8 cellular contexts compared by ENCODE assay signal in the genomic region with DNA sequence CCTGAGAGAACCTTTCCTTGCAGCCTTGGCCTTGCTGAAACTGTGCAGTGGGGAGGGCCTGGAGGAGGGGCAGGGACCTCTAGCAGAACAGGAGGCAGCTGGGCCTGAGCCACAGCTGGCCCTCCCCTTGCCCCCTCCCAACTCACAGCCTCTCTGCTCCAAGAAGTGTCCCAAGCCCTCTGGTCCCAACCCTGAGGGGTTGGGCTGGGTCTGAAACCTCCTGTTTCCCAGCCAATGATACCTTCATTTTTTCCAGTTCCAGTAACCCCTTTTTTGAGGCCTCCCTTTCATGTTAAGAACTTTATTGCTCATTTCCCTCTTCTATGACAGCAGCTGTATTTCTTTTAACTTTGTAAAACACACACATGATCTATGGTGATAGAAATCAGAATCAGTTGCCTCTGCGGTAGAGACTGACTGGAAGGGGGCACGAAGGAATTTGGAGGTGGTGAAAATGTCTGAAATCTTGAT. TPM values are rescaled to one million over a fixed set of nuclear protein-coding genes. Genes with fewer than 3 reads are reported as not detected.
DNase-seq lines count a peak whose midpoint lies in the region; ATAC-seq, FAIRE-seq and TF ChIP-seq lines count a peak whose summit lies in the region.

No MANE protein-coding gene starts in this region.

- WGBS in K562 (ENCODE audit: insufficient coverage, low coverage, missing lambda C conversion rate) = 32% methylated on average over 2 of the region's 2 CpGs

- TF ChIP-seq CTCF in CD14-positive monocyte (IDR thresholded peaks at IDR 0.05) = no peak
- TF ChIP-seq CTCF in Loucy (conservative IDR thresholded peaks at IDR 0.05; ENCODE audit: low read length) = no peak
- TF ChIP-seq CTCF in K562 (IDR thresholded peaks at IDR 0.05 in 2 of 3, conservative IDR thresholded peaks at IDR 0.05 in 1 of 3; ENCODE audit: insufficient read depth in 2 of 3, low read depth in 1 of 3, low read length in 3 of 3) = no peak
- TF ChIP-seq CTCF in nephron progenitor cell (IDR thresholded peaks at IDR 0.05) = no peak

- CTCF ChIA-PET in K562 (lab: Yijun Ruan, JAX; ENCODE audit: low intra/inter-chr PET ratio) = interaction anchor here (0.7 kb wide), 1 partner anchor 17 kb away, joined by 3 read pairs; no protein-coding TSS in a partner anchor

- no peak for TF ChIP-seq EP300 in K562 (IDR thresholded peaks at IDR 0.05; ENCODE audit: low read length)

- H3K4me3 ChIP-seq in Loucy (ENCODE audit: low read length, poor library complexity, severe bottlenecking) (peak overlapping the region; percentile 67), K562 (no peak overlapping the region)

- in situ Hi-C loops in K562 (cut with MboI) = no loop called here

- H3K9me3 ChIP-seq in Loucy (ENCODE audit: insufficient read depth, low read depth, low read length) (no peaks in the 10 kb centered on the region), K562 (replicated peaks; ENCODE audit: control insufficient read depth, insufficient read depth, low read depth, low read length) (no peaks in the 10 kb centered on the region)

- no peaks in the 10 kb centered on the region for H3K36me3 ChIP-seq in Loucy (ENCODE audit: insufficient read depth, low read length)
- no peaks in the 10 kb centered on the region for H3K36me3 ChIP-seq in K562 (ENCODE audit: control insufficient read depth, insufficient read depth, low read length)

- H3K4me1 Mint-ChIP-seq in CD14-positive monocyte = peaks cover 73% of the 10 kb centered on the region
- H3K4me1 Mint-ChIP-seq in nephron progenitor cell = peaks cover 74% of the 10 kb centered on the region
- H3K4me1 Mint-ChIP-seq in immature natural killer cell = peaks cover under 1 to 6% of the 10 kb centered on the region in 2 donors

- H3F3A ChIP-seq in Loucy (ENCODE audit: low read depth) = peaks cover 20% of the 10 kb centered on the region

- peaks cover 2 to 3% (median 2%) of the 10 kb centered on the region in 3 donors for H3K27me3 Mint-ChIP-seq in CD14-positive monocyte (ENCODE audit: low read depth in 3 of 3)
- no peaks in the 10 kb centered on the region for H3K27me3 Mint-ChIP-seq in nephron progenitor cell (ENCODE audit: low read depth, poor library complexity)
- peaks cover 0 to 6% (median 5%) of the 10 kb centered on the region in 3 donors for H3K27me3 Mint-ChIP-seq in immature natural killer cell (ENCODE audit: low read depth in 3 of 3)

- H3K79me2 ChIP-seq in Loucy (ENCODE audit: insufficient read depth, low read length) (no peaks in the 10 kb centered on the region), K562 (ENCODE audit: control insufficient read depth, insufficient read depth, low read length) (no peaks in the 10 kb centered on the region)

- H3K36me3 Mint-ChIP-seq in CD14-positive monocyte (peaks cover 0 to 4% of the 10 kb centered on the region in 2 donors), nephron progenitor cell (ENCODE audit: low read depth) (no peaks in the 10 kb centered on the region), immature natural killer cell (no peaks in the 10 kb centered on the region)

- H3K4me1 ChIP-seq in Loucy (ENCODE audit: insufficient read depth, low read length, poor library complexity, severe bottlenecking) = peaks cover 71% of the 10 kb centered on the region
- H3K4me1 ChIP-seq in K562 (replicated peaks in 1 of 2; ENCODE audit: control insufficient read depth in 2 of 2, insufficient read depth in 2 of 2, low read length in 2 of 2) = peaks cover 22 to 23% of the 10 kb centered on the region in 2 experiments; a peak in 4 of 5 replicates

- TF ChIP-seq RAD21 in K562 (CRISPR knock-in tag; conservative IDR thresholded peaks at IDR 0.05 in 1 of 2, IDR thresholded peaks at IDR 0.05 in 1 of 2) = no peak

- intact Hi-C loops in CD14-positive monocyte (cut with micrococcal nuclease) = no loop called here
- intact Hi-C loops in K562 (cut with micrococcal nuclease) = no loop called here

- H3K27me3 ChIP-seq in Loucy (ENCODE audit: insufficient read depth, low read length, poor library complexity, severe bottlenecking) = no peaks in the 10 kb centered on the region
- H3K27me3 ChIP-seq in K562 (ENCODE audit: control insufficient read depth in 2 of 2, insufficient read depth in 2 of 2, low read length in 2 of 2) = 0 out of 5 replicates have a peak, but pooled peaks cover 0 to 4% of the 10 kb centered on the region in 2 experiments

- BruUV-seq in K562 (replicated peaks; lab: Mats Ljungman, UMichigan) = no TSS peak

- no peaks in the 10 kb centered on the region for H3K9me3 Mint-ChIP-seq in CD14-positive monocyte
- no peaks in the 10 kb centered on the region for H3K9me3 Mint-ChIP-seq in nephron progenitor cell
- no peaks in the 10 kb centered on the region for H3K9me3 Mint-ChIP-seq in immature natural killer cell

- POLR2A ChIA-PET in K562 (lab: Yijun Ruan, JAX) = no interaction called here

- peak overlapping the region; percentile 78 for H3K4me2 ChIP-seq in Loucy (ENCODE audit: low read depth, low read length, poor library complexity, severe bottlenecking)
- H3K4me2 ChIP-seq in K562 (ENCODE audit: insufficient read depth, low read length) = no peak overlapping the region; the same call in 1 of the 2 replicates

- H4K20me1 ChIP-seq in Loucy (ENCODE audit: insufficient read depth, low read length, poor library complexity, severe bottlenecking) = no peaks in the 10 kb centered on the region
- no peaks in the 10 kb centered on the region for H4K20me1 ChIP-seq in K562 (replicated peaks; ENCODE audit: control insufficient read depth, insufficient read depth, low read length)

- H3K4me3 Mint-ChIP-seq in CD14-positive monocyte (peak overlapping the region; percentile 59 to 90), nephron progenitor cell (peak overlapping the region; percentile 41), immature natural killer cell (no peak overlapping the region)

- TF ChIP-seq POLR2A in K562 (conservative IDR thresholded peaks at IDR 0.05) = no peak

- H2AFZ ChIP-seq in Loucy (ENCODE audit: low read length) (no peak overlapping the region), K562 (ENCODE audit: low read depth, low read length) (peak overlapping the region; percentile 97)

- H3K9me2 ChIP-seq in Loucy (replicated peaks; ENCODE audit: low read depth, low read length) = no peaks in the 10 kb centered on the region

- H3K9ac ChIP-seq in Loucy (ENCODE audit: low read depth, low read length, poor library complexity, severe bottlenecking) = peak overlapping the region; percentile 82
- H3K9ac ChIP-seq in K562 (ENCODE audit: insufficient read depth in 1 of 2, low read depth in 2 of 2, low read length in 2 of 2) = peak overlapping the region in 1 of 2 experiments; percentile 86; a peak in 1 of 4 replicates

- H3K9me1 ChIP-seq in K562 (ENCODE audit: control insufficient read depth, insufficient read depth, low read length) = no peaks in the 10 kb centered on the region

- H3K27ac Mint-ChIP-seq in CD14-positive monocyte = peak overlapping the region; percentile 93 to 99 (median 96)
- H3K27ac Mint-ChIP-seq in nephron progenitor cell = peak overlapping the region; percentile 83
- no peak overlapping the region for H3K27ac Mint-ChIP-seq in immature natural killer cell

- no peak overlapping the region for H3K27ac ChIP-seq in K562 (ENCODE audit: extremely low read depth, low read depth, low read length)

- ATAC-seq in K562 (peak; percentile 46; the same call in 2 of the 3 replicates), HG03025 (IDR thresholded peaks at IDR 0.05; ENCODE audit: low FRiP score, unreplicated experiment) (no peak), HG02588 (IDR thresholded peaks at IDR 0.05; ENCODE audit: unreplicated experiment) (no peak)

- DNase-seq in CD14-positive monocyte (ENCODE audit: low spot score) (no peak), K562 (ENCODE audit: extremely low read depth in 1 of 4, low spot score in 3 of 4) (peak in 1 of 4 experiments; percentile 34), nephron progenitor cell (no peak), immature natural killer cell (no peak), T-helper 9 cell (no peak)

- no peak for FAIRE-seq in K562 (lab: Jason Lieb, UNC)

RNA-seq across cellular contexts. Expression of a gene that starts 17.9 kb away (rescaled TPM):
- polyA plus RNA-seq in CD14-positive monocyte = not detected
- total RNA-seq in K562 (2011; cell fraction: chromatin; rRNA removed; ENCODE audit: low replicate concordance) = not detected in 2 replicates
- 0.50 TPM in 1 of 2 replicates, not detected in the other for total RNA-seq in K562 (2011; cell fraction: nucleolus; rRNA removed)
- total RNA-seq in K562 (2011; cell fraction: nucleoplasm; rRNA removed) = not detected in 2 replicates
- 0.09 TPM in 1 of 2 replicates, not detected in the other for total RNA-seq in K562 (2014; rRNA removed)
- 0.36 TPM in 1 of 2 replicates, not detected in the other for total RNA-seq in K562 (2014; rRNA removed; fragmentation: Illumina TruSeq; extraction: Trizol)
- not detected in 2 replicates for total RNA-seq in K562 (2015; rRNA removed; fragmentation: Illumina TruSeq; extraction: Trizol)
- total RNA-seq in K562 (2021) = 0.13 and 0.35 TPM in 2 replicates
- polyA plus RNA-seq in K562 (2011; rRNA removed) = 0.26 and 0.45 TPM in 2 replicates
- 0.07 and 0.21 TPM in 2 replicates for polyA plus RNA-seq in K562 (2011; cell fraction: cytosol; rRNA removed)
- polyA plus RNA-seq in K562 (2011; cell fraction: nucleus; rRNA removed) = 1.4 TPM in 2 replicates
- polyA plus RNA-seq in K562 (2012) = 0.26 and 1.6 TPM in 2 replicates
- 0.36 TPM in 1 of 2 replicates, not detected in the other for polyA plus RNA-seq in K562 (2014; fragmentation: Illumina TruSeq; extraction: Trizol)
- under 1 TPM in 1 of 2 experiments, not detected in 1; 0.13 TPM for polyA plus RNA-seq in K562 (2014; fragmentation: Nextera tagmentation; extraction: Ambion mirVana)
- 0.58 TPM in 1 of 2 replicates, not detected in the other for polyA plus RNA-seq in K562 (2014; rRNA removed)
- polyA minus RNA-seq in K562 (2011; rRNA and poly(A)+ RNA removed) = 0.18 and 0.46 TPM in 2 replicates
- not detected in 2 replicates for polyA minus RNA-seq in K562 (2011; cell fraction: cytosol; rRNA and poly(A)+ RNA removed)
- polyA minus RNA-seq in K562 (2011; cell fraction: nucleus; rRNA and poly(A)+ RNA removed) = 0.27 TPM in 1 of 2 replicates, not detected in the other
- under 1 TPM in 1 of 3 donors, not detected in 2; 0.16 TPM for polyA plus RNA-seq in immature natural killer cell

RNA-seq across cellular contexts. Expression of a gene that starts 30.2 kb away (rescaled TPM):
- 10 to 100 TPM; 56.9 to 58.5 TPM for polyA plus RNA-seq in CD14-positive monocyte
- total RNA-seq in K562 (2011; cell fraction: chromatin; rRNA removed; ENCODE audit: low replicate concordance) = 23.5 and 58.7 TPM in 2 replicates
- 14.5 and 19.2 TPM in 2 replicates for total RNA-seq in K562 (2011; cell fraction: nucleolus; rRNA removed)
- total RNA-seq in K562 (2011; cell fraction: nucleoplasm; rRNA removed) = 38.3 and 72.2 TPM in 2 replicates
- total RNA-seq in K562 (2014; rRNA removed) = 75.0 and 82.8 TPM in 2 replicates
- total RNA-seq in K562 (2014; rRNA removed; fragmentation: Illumina TruSeq; extraction: Trizol) = 54.2 and 65.9 TPM in 2 replicates
- total RNA-seq in K562 (2015; rRNA removed; fragmentation: Illumina TruSeq; extraction: Trizol) = 39.9 and 43.8 TPM in 2 replicates
- 92.0 and 104 TPM in 2 replicates for total RNA-seq in K562 (2021)
- polyA plus RNA-seq in K562 (2011; rRNA removed) = 59.7 and 86.1 TPM in 2 replicates
- 22.1 and 33.5 TPM in 2 replicates for polyA plus RNA-seq in K562 (2011; cell fraction: cytosol; rRNA removed)
- 22.5 and 23.2 TPM in 2 replicates for polyA plus RNA-seq in K562 (2011; cell fraction: nucleus; rRNA removed)
- 43.9 and 85.0 TPM in 2 replicates for polyA plus RNA-seq in K562 (2012)
- polyA plus RNA-seq in K562 (2014; fragmentation: Illumina TruSeq; extraction: Trizol) = 128 and 151 TPM in 2 replicates
- polyA plus RNA-seq in K562 (2014; fragmentation: Nextera tagmentation; extraction: Ambion mirVana) = 10 to 100 TPM; 32.7 to 46.1 TPM
- 76.6 and 76.8 TPM in 2 replicates for polyA plus RNA-seq in K562 (2014; rRNA removed)
- polyA minus RNA-seq in K562 (2011; rRNA and poly(A)+ RNA removed) = 71.5 and 74.0 TPM in 2 replicates
- 31.1 and 38.9 TPM in 2 replicates for polyA minus RNA-seq in K562 (2011; cell fraction: cytosol; rRNA and poly(A)+ RNA removed)
- 13.3 and 18.5 TPM in 2 replicates for polyA minus RNA-seq in K562 (2011; cell fraction: nucleus; rRNA and poly(A)+ RNA removed)
- 10 to 100 TPM; 26.1 to 99.0 (median 29.3) TPM for polyA plus RNA-seq in immature natural killer cell

RNA-seq across cellular contexts. Expression of a gene that starts 57.5 kb away (rescaled TPM):
- polyA plus RNA-seq in CD14-positive monocyte = not detected
- not detected in 2 replicates for total RNA-seq in K562 (2011; cell fraction: chromatin; rRNA removed; ENCODE audit: low replicate concordance)
- not detected in 2 replicates for total RNA-seq in K562 (2011; cell fraction: nucleolus; rRNA removed)
- total RNA-seq in K562 (2011; cell fraction: nucleoplasm; rRNA removed) = not detected in 2 replicates
- not detected in 2 replicates for total RNA-seq in K562 (2014; rRNA removed)
- total RNA-seq in K562 (2014; rRNA removed; fragmentation: Illumina TruSeq; extraction: Trizol) = not detected in 2 replicates
- not detected in 2 replicates for total RNA-seq in K562 (2015; rRNA removed; fragmentation: Illumina TruSeq; extraction: Trizol)
- not detected in 2 replicates for total RNA-seq in K562 (2021)
- polyA plus RNA-seq in K562 (2011; rRNA removed) = not detected in 2 replicates
- polyA plus RNA-seq in K562 (2011; cell fraction: cytosol; rRNA removed) = not detected in 2 replicates
- not detected in 2 replicates for polyA plus RNA-seq in K562 (2011; cell fraction: nucleus; rRNA removed)
- not detected in 2 replicates for polyA plus RNA-seq in K562 (2012)
- polyA plus RNA-seq in K562 (2014; fragmentation: Illumina TruSeq; extraction: Trizol) = not detected in 2 replicates
- not detected for polyA plus RNA-seq in K562 (2014; fragmentation: Nextera tagmentation; extraction: Ambion mirVana)
- polyA plus RNA-seq in K562 (2014; rRNA removed) = not detected in 2 replicates
- not detected in 2 replicates for polyA minus RNA-seq in K562 (2011; rRNA and poly(A)+ RNA removed)
- not detected in 2 replicates for polyA minus RNA-seq in K562 (2011; cell fraction: cytosol; rRNA and poly(A)+ RNA removed)
- polyA minus RNA-seq in K562 (2011; cell fraction: nucleus; rRNA and poly(A)+ RNA removed) = not detected in 2 replicates
- not detected for polyA plus RNA-seq in immature natural killer cell

Comparison
In these comparisons a context has a peak if more than half of its experiments do, and no peak if none do; other contexts are left out.
1. H3K27ac Mint-ChIP-seq: peak in CD14-positive monocyte (7 of 7) and nephron progenitor cell (single experiment); none in immature natural killer cell (0 of 6).
2. H3K4me3 Mint-ChIP-seq: peak in CD14-positive monocyte (2 of 2) and nephron progenitor cell (single experiment); none in immature natural killer cell (0 of 5).